ENCODE assay signal across 1 cellular context in the genomic region with DNA sequence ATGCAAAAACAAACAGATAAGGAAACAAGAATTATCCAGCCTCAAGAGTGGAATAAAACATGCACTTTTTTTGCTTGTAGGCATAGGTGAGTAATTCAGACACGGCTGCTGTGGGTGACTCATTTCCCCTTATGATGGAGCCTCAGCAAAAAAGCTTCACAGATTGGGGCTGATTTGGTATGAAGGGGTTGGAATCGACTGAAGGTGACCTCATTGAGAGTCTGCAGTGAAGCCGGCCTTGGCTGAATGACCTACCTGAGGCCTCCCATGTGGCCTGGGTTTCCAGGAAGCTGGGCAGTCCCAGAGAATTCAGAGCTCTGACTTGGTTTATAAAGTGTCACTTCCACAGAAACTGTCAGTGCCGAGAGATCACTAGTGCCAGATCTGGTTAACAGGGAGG.
A peak's percentile ranks its signal among the peaks of the same experiment; 100 is the strongest.
TF ChIP-seq lines count a peak whose summit lies in the region.

No MANE protein-coding gene starts in this region.

TF ChIP-seq in endothelial cell of umbilical vein, 7 proteins besides CTCF, POLR2A, EP300 and RAD21:
- TF ChIP-seq POLR2AphosphoS5 (IDR thresholded peaks at IDR 0.05; ENCODE audit: insufficient read depth, low read depth, low read length) = no peak
- no peak for TF ChIP-seq MYC (IDR thresholded peaks at IDR 0.05; ENCODE audit: low read depth, low read length)
- TF ChIP-seq FOS (IDR thresholded peaks at IDR 0.05; ENCODE audit: borderline replicate concordance, insufficient read depth, low read length) = peak; percentile 78
- TF ChIP-seq JUN (IDR thresholded peaks at IDR 0.05; ENCODE audit: borderline replicate concordance, insufficient read depth, insufficient read length, low read depth) = peak; percentile 57
- TF ChIP-seq, protein P1, sequence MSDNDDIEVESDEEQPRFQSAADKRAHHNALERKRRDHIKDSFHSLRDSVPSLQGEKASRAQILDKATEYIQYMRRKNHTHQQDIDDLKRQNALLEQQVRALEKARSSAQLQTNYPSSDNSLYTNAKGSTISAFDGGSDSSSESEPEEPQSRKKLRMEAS (IDR thresholded peaks at IDR 0.05; ENCODE audit: insufficient read depth, insufficient read length) = no peak
- TF ChIP-seq GATA2 (IDR thresholded peaks at IDR 0.05; ENCODE audit: insufficient read depth, insufficient read length, low read depth, low read length) = peak; percentile 30
